In the genomic region with DNA sequence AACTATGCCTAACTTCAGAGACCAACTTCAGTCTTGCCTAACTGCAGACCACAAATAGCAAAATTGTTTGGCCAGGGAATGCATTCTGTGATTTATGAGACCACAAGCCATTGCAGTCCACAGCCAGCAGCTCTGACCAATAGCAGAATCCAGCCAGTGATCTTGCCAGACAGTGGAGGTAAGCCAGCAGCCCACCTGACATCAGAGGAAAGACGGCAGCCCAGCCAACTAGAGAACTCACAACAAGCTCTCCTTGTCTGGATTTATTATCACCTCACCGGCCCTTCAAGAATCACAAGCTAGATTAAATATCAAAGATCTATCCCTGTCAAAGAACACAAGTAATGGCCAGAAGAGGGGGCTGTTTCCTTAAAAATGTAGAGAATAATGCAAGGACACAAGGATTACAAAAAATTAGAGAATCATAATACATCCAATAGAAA, we compare ENCODE assay signal across 8 cellular contexts.
DNase-seq lines count a peak whose midpoint lies in the region; ATAC-seq and TF ChIP-seq lines count a peak whose summit lies in the region.

No MANE protein-coding gene starts in this region.

- peaks cover 3% of the 10 kb centered on the region for H3K27me3 Mint-ChIP-seq in CD4-positive, alpha-beta T cell

- no peaks in the 10 kb centered on the region for H3K36me3 Mint-ChIP-seq in CD4-positive, alpha-beta T cell (ENCODE audit: low read depth)

- no peaks in the 10 kb centered on the region for H3K27me3 ChIP-seq in BJ (ENCODE audit: control insufficient read depth, insufficient read depth, low read length)
- no peaks in the 10 kb centered on the region for H3K27me3 ChIP-seq in CD4-positive, alpha-beta T cell (ENCODE audit: control insufficient read depth, insufficient read depth, low read length)

- no peak for DNase-seq in BJ (ENCODE audit: low read depth)
- DNase-seq in HFF-Myc (ENCODE audit: extremely low read depth, low read depth), result no peak
- DNase-seq in NOMO-1 treated with dmso at 0.1 percent for 144 hours (lab: John Stamatoyannopoulos, UW; ENCODE audit: unreplicated experiment), result peak; percentile 9
- peak; percentile 48 to 67 for DNase-seq in erythroblast (lab: John Stamatoyannopoulos, UW)
- no peak for DNase-seq in CD4-positive, alpha-beta T cell
- no peak for DNase-seq in globus pallidus (ENCODE audit: low spot score)
- no peak for DNase-seq in HK-2 (ENCODE audit: unreplicated experiment)

- no peak overlapping the region for H3K27ac ChIP-seq in CD4-positive, alpha-beta T cell (ENCODE audit: low read depth, low read length)

- TF ChIP-seq CTCF in BJ (IDR thresholded peaks at IDR 0.05; ENCODE audit: insufficient read depth, low read depth, low read length), result peak; percentile 34
- peak; percentile 22 for TF ChIP-seq CTCF in HFF-Myc (IDR thresholded peaks at IDR 0.05; ENCODE audit: low read depth, low read length, missing control alignments)
- no peak for TF ChIP-seq CTCF in CD4-positive, alpha-beta T cell (IDR thresholded peaks at IDR 0.05)

- no peak for ATAC-seq in CD4-positive, alpha-beta T cell (ENCODE audit: poor library complexity)
- no peak for ATAC-seq in GM21360 (IDR thresholded peaks at IDR 0.05; ENCODE audit: unreplicated experiment)

- no peak for TF ChIP-seq POLR2A in erythroblast (IDR thresholded peaks at IDR 0.05; ENCODE audit: low read length)

- POLR2A ChIA-PET in BJ (lab: Charles Lee), result interaction anchor here (0.6 kb wide), 1 partner anchor 1270 kb away, joined by 3 read pairs; no protein-coding TSS in a partner anchor
- POLR2A ChIA-PET in CD4-positive, alpha-beta T cell (lab: Charles Lee), result no interaction called here

- intact Hi-C loops in CD4-positive, alpha-beta T cell (cut with DNase I, micrococcal nuclease), result no loop called here

- CTCF ChIA-PET in BJ (lab: Yijun Ruan, JAX), result interaction anchor here (0.5 to 1.3 kb wide), 4 partner anchors 11 to 936 kb away, joined by 3 to 7 read pairs (median 4); no protein-coding TSS in a partner anchor
- CTCF ChIA-PET in CD4-positive, alpha-beta T cell (lab: Charles Lee), result no interaction called here

- H3K9me3 ChIP-seq in CD4-positive, alpha-beta T cell (ENCODE audit: control insufficient read depth, low read length), result peaks cover 4% of the 10 kb centered on the region

- H3K9me3 Mint-ChIP-seq in CD4-positive, alpha-beta T cell, result peaks cover 9% of the 10 kb centered on the region

- H3K4me1 Mint-ChIP-seq in CD4-positive, alpha-beta T cell (ENCODE audit: low read depth), result no peaks in the 10 kb centered on the region

- no peak overlapping the region for H3K4me3 Mint-ChIP-seq in CD4-positive, alpha-beta T cell

- no peak overlapping the region for H3K27ac Mint-ChIP-seq in CD4-positive, alpha-beta T cell

- H3K4me3 ChIP-seq in BJ (ENCODE audit: low read depth, low read length) (no peak overlapping the region), HFF-Myc (replicated peaks; ENCODE audit: low read depth, low read length) (no peak overlapping the region)

- H3K36me3 ChIP-seq in BJ (ENCODE audit: control insufficient read depth, insufficient read depth, low read length), result no peaks in the 10 kb centered on the region

Comparison
In these comparisons a context has a peak if more than half of its experiments do, and no peak if none do; other contexts are left out.
1. DNase-seq: peak in NOMO-1 treated with dmso at 0.1 percent for 144 hours (single experiment) and erythroblast (2 of 2); none in BJ (single experiment), HFF-Myc (single experiment), CD4-positive, alpha-beta T cell (0 of 10), globus pallidus (single experiment) and HK-2 (single experiment).